ENCODE assay signal across 8 cellular contexts in genomic region chr2:72887836-72888437, GRCh38. TPM values are rescaled to one million over a fixed set of nuclear protein-coding genes. Genes with fewer than 3 reads are reported as not detected.
DNase-seq lines count a peak whose midpoint lies in the region; ATAC-seq and TF ChIP-seq lines count a peak whose summit lies in the region.

No MANE protein-coding gene starts in this region.

- H3K36me3 ChIP-seq in mesodermal cell (ENCODE audit: control insufficient read depth, insufficient read depth, low read length) = peaks cover 5% of the 10 kb centered on the region

- DNase-seq in CD1c-positive myeloid dendritic cell (ENCODE audit: extremely low spot score) = peak; percentile 72
- DNase-seq in HK-2 (ENCODE audit: unreplicated experiment) = peak; percentile 92
- DNase-seq in NCI-H774 (lab: John Stamatoyannopoulos, UW) = peak; percentile 77
- DNase-seq in activated CD8-positive, alpha-beta memory T cell treated with anti-CD3 and anti-CD28 coated beads, Interleukin-2, amount 50 U/mL, for 48 hours = peak; percentile 81
- peak; percentile 90 for DNase-seq in epithelial cell of esophagus (ENCODE audit: low read depth)
- peak; percentile 12 to 15 for DNase-seq in stimulated activated CD8-positive, alpha-beta memory T cell treated with anti-CD3 and anti-CD28 coated beads, Interleukin-2, amount 100 ng/mL, for 1 hour (ENCODE audit: low read depth in 2 of 2)

- peak overlapping the region; percentile 36 for H3K27ac ChIP-seq in mesodermal cell (ENCODE audit: low read depth, low read length, severe bottlenecking)

- ATAC-seq in GM19455 (IDR thresholded peaks at IDR 0.05; ENCODE audit: unreplicated experiment) = peak; percentile 46

- 14 to 18% methylated on average over 10 to 11 of the region's 16 CpGs for WGBS in mesodermal cell (ENCODE audit: insufficient coverage in 2 of 2), 2 experiments

- peak; percentile 97 for TF ChIP-seq CTCF in epithelial cell of esophagus (IDR thresholded peaks at IDR 0.05; ENCODE audit: insufficient read depth, low read depth, low read length, missing control alignments)

- peak overlapping the region; percentile 68 for H3K4me3 ChIP-seq in epithelial cell of esophagus (ENCODE audit: low read length)
- peak overlapping the region; percentile 57 for H3K4me3 ChIP-seq in mesodermal cell (ENCODE audit: extremely low read depth, insufficient read depth, low read length, poor library complexity, severe bottlenecking)

- H3K9me3 ChIP-seq in mesodermal cell (ENCODE audit: control insufficient read depth, low read length) = no peaks in the 10 kb centered on the region

- H3K4me1 ChIP-seq in mesodermal cell (ENCODE audit: control insufficient read depth, insufficient read depth, low read length, poor library complexity, severe bottlenecking) = peaks cover 11% of the 10 kb centered on the region

RNA-seq across cellular contexts. Expression of gene SPR, which starts 0.7 kb away (rescaled TPM):
- 11.0 TPM for polyA plus RNA-seq in mesodermal cell (2013, experiment 1 of 2)
- polyA plus RNA-seq in mesodermal cell (2013, experiment 2 of 2) = 9.8 TPM

RNA-seq across cellular contexts. Expression of gene EMX1, which starts 29.4 kb away (rescaled TPM):
- polyA plus RNA-seq in mesodermal cell (2013, experiment 1 of 2) = 0.92 TPM
- 0.61 TPM for polyA plus RNA-seq in mesodermal cell (2013, experiment 2 of 2)

Comparison
In these comparisons a context has a peak if more than half of its experiments do, and no peak if none do; other contexts are left out.
1. Peak in every context shown above with its lines: DNase-seq, ATAC-seq, H3K4me3 ChIP-seq and H3K27ac ChIP-seq.
2. DNase-seq: peak in every context shown above with its lines; median percentile 92 in HK-2; 90 in epithelial cell of esophagus; 81 in activated CD8-positive, alpha-beta memory T cell treated with anti-CD3 and anti-CD28 coated beads, Interleukin-2, amount 50 U/mL, for 48 hours; 77 in NCI-H774; 72 in CD1c-positive myeloid dendritic cell; 14 in stimulated activated CD8-positive, alpha-beta memory T cell treated with anti-CD3 and anti-CD28 coated beads, Interleukin-2, amount 100 ng/mL, for 1 hour.